In genomic region chr13:21486322-21486721, GRCh38 we compare ENCODE assay signal across 31 cellular contexts.
"Had no signal": no experiment of that assay in that cellular context is flagged by ENCODE, and none has a peak within 500 bp of the region (broad histone marks: within the 10 kb centered on the region; RNA-seq: fewer than 3 reads in every experiment).

No MANE protein-coding gene starts in this region.

- H3K4me1 ChIP-seq: left lung, lower lobe of right lung, neural progenitor cell, suprapubic skin, tibial artery, upper lobe of right lung had no signal

- H2AFZ ChIP-seq: neural progenitor cell had no signal

- H3K9ac ChIP-seq: neural progenitor cell had no signal

- H3K4me3 ChIP-seq: left lung, lower lobe of right lung, neural progenitor cell, ovary, skin epidermis, suprapubic skin, thoracic aorta, tibial artery, upper lobe of right lung had no signal

- FAIRE-seq: keratinocyte, urothelium cell line had no signal

- ATAC-seq: left colon, left lung, lower lobe of right lung, natural killer cell, right cardiac atrium, sciatic nerve, upper lobe of right lung had no signal

- H3K4me2 ChIP-seq: neural progenitor cell had no signal

- H3K4me1 Mint-ChIP-seq: naive B cell, natural killer cell, nephron progenitor cell, neural progenitor cell had no signal

- H3K36me3 ChIP-seq: neural progenitor cell, ovary, upper lobe of right lung had no signal

- H3K27me3 Mint-ChIP-seq: naive B cell, progenitor cell of endocrine pancreas had no signal

- H3K27ac ChIP-seq: left lung, lower lobe of right lung, neural progenitor cell, neutrophil, ovary, skin epidermis, suprapubic skin, thoracic aorta, tibial artery, upper lobe of right lung had no signal

- H3K27ac Mint-ChIP-seq: natural killer cell; nephron progenitor cell; neural progenitor cell; progenitor cell of endocrine pancreas; stimulated activated naive CD8-positive, alpha-beta T cell treated with anti-CD3 and anti-CD28 coated beads, Interleukin-15, Interleukin-2, amounts not matched to agents 100 ng/mL and 50 ng/mL, for 24 hours had no signal

- H3K27me3 ChIP-seq: left lung, neural progenitor cell, neutrophil, ovary, suprapubic skin, tibial artery, upper lobe of right lung had no signal

- H3K4me3 Mint-ChIP-seq: natural killer cell; nephron progenitor cell; neural progenitor cell; stimulated activated naive CD8-positive, alpha-beta T cell treated with anti-CD3 and anti-CD28 coated beads, Interleukin-15, Interleukin-2, amounts not matched to agents 100 ng/mL and 50 ng/mL, for 24 hours had no signal

- H3K9me3 ChIP-seq: neutrophil, ovary, upper lobe of right lung had no signal

- DNase-seq: hippocampal formation; kidney glomerular epithelial cell; left colon; left lung; lower lobe of right lung; mammary epithelial cell; mesenchymal stem cell; naive B cell; natural killer cell; nephron progenitor cell; ovary; retina; right cardiac atrium; stimulated activated CD4-positive, alpha-beta T cell treated with anti-CD3 and anti-CD28 coated beads, Interleukin-12 subunit alpha, Interleukin-12 subunit beta, amount 100 ng/mL, for 4 hours; stimulated activated CD4-positive, alpha-beta T cell treated with anti-CD3 and anti-CD28 coated beads, Interleukin-15, amount 100 ng/mL, for 24 hours; stimulated activated CD4-positive, alpha-beta T cell treated with anti-CD3 and anti-CD28 coated beads, Interleukin-2, amount 100 ng/mL, for 24 hours; stimulated activated CD4-positive, alpha-beta T cell treated with anti-CD3 and anti-CD28 coated beads, Interleukin-4, amount 100 ng/mL, for 1 hour; stimulated activated naive CD4-positive, alpha-beta T cell; tibial artery; trophoblast cell; upper lobe of right lung had no signal
